9 cellular contexts compared by ENCODE assay signal in genomic region chr2:130823886-130824491, GRCh38. TPM values are rescaled to one million over a fixed set of nuclear protein-coding genes. Genes with fewer than 3 reads are reported as not detected.
A peak's percentile ranks its signal among the peaks of the same experiment; 100 is the strongest.
DNase-seq lines count a peak whose midpoint lies in the region; ATAC-seq and TF ChIP-seq lines count a peak whose summit lies in the region.
"Had no signal": no experiment of that assay in that cellular context is flagged by ENCODE, and none has a peak within 500 bp of the region (broad histone marks: within the 10 kb centered on the region; RNA-seq: fewer than 3 reads in every experiment).

No MANE protein-coding gene starts in this region.

- H3K9me3 Mint-ChIP-seq in activated naive CD8-positive, alpha-beta T cell treated with anti-CD3 and anti-CD28 coated beads for 36 hours, result no peaks in the 10 kb centered on the region
- peaks cover 0 to 2% (median 0%) of the 10 kb centered on the region in 7 donors for H3K9me3 Mint-ChIP-seq in CD14-positive monocyte

- peak; percentile 51 for ATAC-seq in HG03135 (IDR thresholded peaks at IDR 0.05; ENCODE audit: unreplicated experiment)

- no peak for TF ChIP-seq CTCF in CD14-positive monocyte (IDR thresholded peaks at IDR 0.05)

- H3K27me3 Mint-ChIP-seq in activated naive CD8-positive, alpha-beta T cell treated with anti-CD3 and anti-CD28 coated beads for 36 hours, result peaks cover 4% of the 10 kb centered on the region
- peaks cover 0 to 3% (median 1%) of the 10 kb centered on the region in 3 donors for H3K27me3 Mint-ChIP-seq in CD14-positive monocyte (ENCODE audit: low read depth in 3 of 3)

- peak; percentile 18 for DNase-seq in stimulated activated CD4-positive, alpha-beta T cell treated with anti-CD3 and anti-CD28 coated beads, Interleukin-4, amount 100 ng/mL, for 1 hour
- DNase-seq in stimulated activated CD4-positive, alpha-beta T cell treated with anti-CD3 and anti-CD28 coated beads, Interleukin-12 subunit alpha, Interleukin-12 subunit beta, amount 100 ng/mL, for 4 hours, result no peak
- DNase-seq in activated naive CD8-positive, alpha-beta T cell treated with anti-CD3 and anti-CD28 coated beads for 36 hours, result no peak
- DNase-seq in OCI-M1 (lab: John Stamatoyannopoulos, UW) (no peak), COLO829 (ENCODE audit: low spot score) (no peak), SIG-M5 treated with dmso at 0.1 percent for 504 hours (lab: John Stamatoyannopoulos, UW; ENCODE audit: unreplicated experiment) (no peak), CD14-positive monocyte (ENCODE audit: low spot score) (no peak)

- H3K4me3 Mint-ChIP-seq in activated naive CD8-positive, alpha-beta T cell treated with anti-CD3 and anti-CD28 coated beads for 36 hours, result peak overlapping the region; percentile 4
- H3K4me3 Mint-ChIP-seq in CD14-positive monocyte, result no peak overlapping the region

- peaks cover 23% of the 10 kb centered on the region for H3K4me1 Mint-ChIP-seq in activated naive CD8-positive, alpha-beta T cell treated with anti-CD3 and anti-CD28 coated beads for 36 hours
- H3K4me1 Mint-ChIP-seq in CD14-positive monocyte, result peaks cover 6% of the 10 kb centered on the region

- peak overlapping the region; percentile 93 for H3K27ac Mint-ChIP-seq in activated naive CD8-positive, alpha-beta T cell treated with anti-CD3 and anti-CD28 coated beads for 36 hours
- H3K27ac Mint-ChIP-seq in CD14-positive monocyte, result peak overlapping the region in 3 of 7 donors; percentile 56 to 83 (median 74)

- intact Hi-C loops in CD14-positive monocyte (cut with micrococcal nuclease), result no loop called here

- no peaks in the 10 kb centered on the region for H3K36me3 Mint-ChIP-seq in activated naive CD8-positive, alpha-beta T cell treated with anti-CD3 and anti-CD28 coated beads for 36 hours
- H3K36me3 Mint-ChIP-seq in CD14-positive monocyte, result no peaks in the 10 kb centered on the region

RNA-seq across cellular contexts. Expression of gene ARHGEF4, which starts 12.7 kb away (rescaled TPM):
- total RNA-seq in activated naive CD8-positive, alpha-beta T cell treated with anti-CD3 and anti-CD28 coated beads for 36 hours, result 1 to 10 TPM; 2.8 to 3.3 TPM
- polyA plus RNA-seq in CD14-positive monocyte, result not detected
- total RNA-seq: T-helper 2 cell treated with Interferon-gamma antibody and Interleukin-4, amounts not matched to agents 100 ng/mL and 5 ng/mL, for 36 hours had no signal
